In genomic region chr1:18279713-18280074, GRCh38 we compare ENCODE assay signal across 17 cellular contexts.
A peak's percentile ranks its signal among the peaks of the same experiment; 100 is the strongest.
DNase-seq lines count a peak whose midpoint lies in the region; ATAC-seq, FAIRE-seq and TF ChIP-seq lines count a peak whose summit lies in the region.
"Had no signal": no experiment of that assay in that cellular context is flagged by ENCODE, and none has a peak within 500 bp of the region (broad histone marks: within the 10 kb centered on the region; RNA-seq: fewer than 3 reads in every experiment).

No MANE protein-coding gene starts in this region.

- intact Hi-C loops in GM12878 (cut with micrococcal nuclease; ENCODE audit: unreplicated experiment), result no loop called here

- no peak overlapping the region for H2AFZ ChIP-seq in GM12878 (ENCODE audit: control insufficient read depth, low read depth, low read length)

- H3K9ac ChIP-seq in GM12878 (ENCODE audit: control insufficient read depth, insufficient read depth, low read length), result no peak overlapping the region
- H3K9ac ChIP-seq: BLaER1 treated with 17β-estradiol and CSF1 and Interleukin-3, amounts not matched to agents 10 nM and 100 nM had no signal

- H3K36me3 ChIP-seq in GM12878 (ENCODE audit: control insufficient read depth in 2 of 2, insufficient read depth in 2 of 2, low read length in 1 of 2) (no peaks in the 10 kb centered on the region), right atrium auricular region (no peaks in the 10 kb centered on the region)
- H3K36me3 ChIP-seq: BLaER1 treated with 17β-estradiol and CSF1 and Interleukin-3, amounts not matched to agents 10 nM and 100 nM; HAP-1 had no signal

- no peak for FAIRE-seq in GM12878 (lab: Jason Lieb, UNC)
- FAIRE-seq: A549, D721Med, GM19239 had no signal

- no peak for ATAC-seq in GM12878
- ATAC-seq: A549 had no signal

- no peak for TF ChIP-seq POLR2A in GM12878 (IDR thresholded peaks at IDR 0.05; ENCODE audit: low read depth, low read length)

- in situ Hi-C loops in GM12878 (cut with MboI), result no loop called here

- BruUV-seq in GM12878 (replicated peaks; lab: Mats Ljungman, UMichigan), result no TSS peak

- no peaks in the 10 kb centered on the region for H4K20me1 ChIP-seq in GM12878 (ENCODE audit: control insufficient read depth, insufficient read depth)

- SMC1A ChIA-PET in GM12878 (lab: Charles Lee; ENCODE audit: uncharacterized antibody, unreplicated experiment), result interaction anchor here (1.7 kb wide), 1 partner anchor 21 kb away, joined by 5 read pairs; no protein-coding TSS in a partner anchor

- DNase-seq in NCI-H2196 treated with DMSO at 0.1 percent for 48 hours (lab: John Stamatoyannopoulos, UW; ENCODE audit: unreplicated experiment) (peak; percentile 9), NCI-H2196 (lab: John Stamatoyannopoulos, UW; ENCODE audit: unreplicated experiment) (no peak), NCI-H510A (lab: John Stamatoyannopoulos, UW) (peak; percentile 37), GM12878 (ENCODE audit: low read depth, low spot score) (no peak), right atrium auricular region (ENCODE audit: low spot score) (no peak), Kasumi-1 (lab: John Stamatoyannopoulos, UW) (no peak), mesenteric fat pad (ENCODE audit: low spot score) (no peak)
- DNase-seq in activated CD4-positive, alpha-beta T cell treated with anti-CD3 and anti-CD28 coated beads, Interleukin-2, amount 50 U/mL, for 1 hour, result no peak
- DNase-seq: CD8-positive, alpha-beta memory T cell; EL; NCI-H1436 had no signal

- H3K4me3 ChIP-seq in GM12878 (no peak overlapping the region), right atrium auricular region (no peak overlapping the region)
- H3K4me3 ChIP-seq: A549; BLaER1 treated with 17β-estradiol and CSF1 and Interleukin-3, amounts not matched to agents 10 nM and 100 nM; HAP-1 had no signal

- RAD21 ChIA-PET in GM12878 (lab: Charles Lee; ENCODE audit: unreplicated experiment), result interaction anchor here (1.1 kb wide), 1 partner anchor 45 kb away, joined by 3 read pairs; no protein-coding TSS in a partner anchor

- H3K79me2 ChIP-seq in GM12878 (ENCODE audit: control insufficient read depth, insufficient read depth, low read length), result no peaks in the 10 kb centered on the region

- no peak for TF ChIP-seq RAD21 in GM12878 (IDR thresholded peaks at IDR 0.05; ENCODE audit: insufficient read depth, low read depth, low read length)

- no peak for TF ChIP-seq EP300 in GM12878 (IDR thresholded peaks at IDR 0.05; ENCODE audit: borderline replicate concordance in 1 of 2, control insufficient read depth in 1 of 2, low read depth in 2 of 2, low read length in 2 of 2)

- TF ChIP-seq CTCF in GM12878 (IDR thresholded peaks at IDR 0.05 in 2 of 3, conservative IDR thresholded peaks at IDR 0.05 in 1 of 3; ENCODE audit: control insufficient read depth in 2 of 3, extremely low read depth in 1 of 3, insufficient read depth in 1 of 3, low read depth in 3 of 3, low read length in 3 of 3) (no peak), right atrium auricular region (IDR thresholded peaks at IDR 0.05) (no peak)

- peaks cover 25% of the 10 kb centered on the region for H3K4me1 ChIP-seq in GM12878 (ENCODE audit: control insufficient read depth, insufficient read depth, low read length)
- no peaks in the 10 kb centered on the region for H3K4me1 ChIP-seq in right atrium auricular region
- H3K4me1 ChIP-seq: A549, HAP-1 had no signal

- no peak overlapping the region for H3K27ac ChIP-seq in GM12878 (ENCODE audit: control insufficient read depth, insufficient read depth)
- H3K27ac ChIP-seq in right atrium auricular region, result no peak overlapping the region
- H3K27ac ChIP-seq: A549; BLaER1 treated with 17β-estradiol and CSF1 and Interleukin-3, amounts not matched to agents 10 nM and 100 nM; RWPE1 had no signal

- CTCF ChIA-PET in GM12878 (lab: Yijun Ruan, JAX), result interaction anchor here (3.9 kb wide), 1 partner anchor 20 kb away, joined by 17 read pairs; no protein-coding TSS in a partner anchor

- POLR2A ChIA-PET in GM12878 (lab: Charles Lee), result no interaction called here

- WGBS in GM12878 (ENCODE audit: insufficient coverage, insufficient replicate concordance, low lambda C conversion rate, missing lambda C conversion rate), result 15% methylated on average over 11 of the region's 11 CpGs

- 0 out of 2 replicates have a peak overlapping the region, but pooled peaks have one; percentile 23 for H3K4me2 ChIP-seq in GM12878 (ENCODE audit: control insufficient read depth, insufficient read depth)
- H3K4me2 ChIP-seq: A549 had no signal

- H3K27me3 ChIP-seq in GM12878 (replicated peaks in 1 of 2; ENCODE audit: control insufficient read depth in 2 of 2, insufficient read depth in 2 of 2, low read length in 1 of 2), result no peaks in the 10 kb centered on the region
- H3K27me3 ChIP-seq in right atrium auricular region, result no peaks in the 10 kb centered on the region
- H3K27me3 ChIP-seq: BLaER1 treated with 17β-estradiol and CSF1 and Interleukin-3, amounts not matched to agents 10 nM and 100 nM had no signal

- H3K9me3 ChIP-seq in GM12878 (replicated peaks; ENCODE audit: control insufficient read depth, insufficient read depth, low read length) (no peaks in the 10 kb centered on the region), right atrium auricular region (no peaks in the 10 kb centered on the region)
- H3K9me3 ChIP-seq: A549; BLaER1 treated with 17β-estradiol and CSF1 and Interleukin-3, amounts not matched to agents 10 nM and 100 nM; HAP-1 had no signal

TF ChIP-seq in GM12878, 131 proteins besides CTCF, POLR2A, EP300 and RAD21:
- TF ChIP-seq STAT1 (conservative IDR thresholded peaks at IDR 0.05) (no peak), NFYA (IDR thresholded peaks at IDR 0.05; ENCODE audit: borderline replicate concordance, low read depth, low read length) (no peak), GATAD2B (conservative IDR thresholded peaks at IDR 0.05; ENCODE audit: low read depth) (no peak)

Comparison
In these comparisons a context has a peak if more than half of its experiments do, and no peak if none do; other contexts are left out.
1. DNase-seq: peak in NCI-H2196 treated with DMSO at 0.1 percent for 48 hours (single experiment) and NCI-H510A (single experiment); none in NCI-H2196 (single experiment), GM12878 (single experiment), activated CD4-positive, alpha-beta T cell treated with anti-CD3 and anti-CD28 coated beads, Interleukin-2, amount 50 U/mL, for 1 hour (single experiment), right atrium auricular region (single experiment), Kasumi-1 (0 of 2) and mesenteric fat pad (single experiment).